Comparison of ENCODE assay signal across 7 cellular contexts in the genomic region with DNA sequence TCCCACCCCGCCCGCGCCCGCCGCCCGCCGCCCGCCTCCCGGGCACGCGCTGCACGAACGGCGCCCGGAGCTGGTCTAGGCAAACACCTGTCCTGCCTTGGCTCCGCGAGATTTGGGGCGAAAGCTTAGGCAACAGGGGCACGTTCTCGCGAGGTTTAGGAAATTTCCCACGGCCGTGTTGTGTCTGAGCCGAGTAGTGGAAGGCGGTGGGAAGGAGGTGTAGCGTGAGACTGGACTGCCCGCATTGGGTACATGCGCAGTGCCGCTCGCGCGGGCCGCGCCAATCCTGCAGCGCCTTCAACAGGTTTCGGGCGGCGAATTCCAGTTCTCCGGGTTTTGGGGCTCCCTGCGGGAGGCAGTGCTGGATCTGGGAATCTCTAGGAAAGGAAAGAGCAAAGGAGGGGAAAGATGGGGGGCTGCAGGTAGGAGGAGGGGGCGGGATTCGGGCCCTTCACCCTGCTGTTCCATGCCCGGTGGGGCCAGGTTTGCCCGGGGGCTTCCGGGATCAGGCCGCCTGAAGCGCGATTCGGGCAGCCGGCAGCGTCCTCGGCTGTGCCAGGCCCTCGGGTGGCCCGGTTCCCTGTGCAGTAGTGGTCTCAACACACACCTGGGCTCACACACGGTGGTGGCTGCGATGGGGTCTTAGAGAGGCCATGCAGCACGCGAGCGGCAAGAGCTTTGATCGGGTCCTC. TPM values are rescaled to one million over a fixed set of nuclear protein-coding genes. Genes with fewer than 3 reads are reported as not detected.
DNase-seq lines count a peak whose midpoint lies in the region; ATAC-seq and TF ChIP-seq lines count a peak whose summit lies in the region.

No MANE protein-coding gene starts in this region.

- H3K79me2 ChIP-seq in hepatocyte: peaks cover 34% of the 10 kb centered on the region

- H3K4me2 ChIP-seq in hepatocyte: peak overlapping the region; percentile 88

- DNase-seq in NCI-H2029 (lab: John Stamatoyannopoulos, UW) (peak; percentile 99), T-helper 9 cell (peak; percentile 95), astrocyte of the hippocampus (ENCODE audit: low read depth, low spot score) (peak; percentile 100), hepatocyte (ENCODE audit: low spot score) (peak; percentile 100), renal cortical epithelial cell (ENCODE audit: low read depth) (peak; percentile 99)

- H4K20me1 ChIP-seq in hepatocyte (ENCODE audit: insufficient read depth, poor library complexity, severe bottlenecking): peaks cover 24% of the 10 kb centered on the region

- no peaks in the 10 kb centered on the region for H3K9me2 ChIP-seq in hepatocyte (replicated peaks; ENCODE audit: insufficient read depth)

- TF ChIP-seq CTCF in hepatocyte (IDR thresholded peaks at IDR 0.05; ENCODE audit: poor library complexity): no peak

- no peaks in the 10 kb centered on the region for H3K36me3 ChIP-seq in hepatocyte (replicated peaks; ENCODE audit: insufficient read depth, low read depth)

- ATAC-seq in GM18508 (IDR thresholded peaks at IDR 0.05; ENCODE audit: insufficient read depth, unreplicated experiment): peak; percentile 47
- peak; percentile 62 for ATAC-seq in HG02981 (IDR thresholded peaks at IDR 0.05; ENCODE audit: unreplicated experiment)

- peaks cover 8% of the 10 kb centered on the region for H3K4me1 ChIP-seq in hepatocyte (ENCODE audit: insufficient read depth)

- H3K4me3 ChIP-seq in hepatocyte: peak overlapping the region; percentile 66

- H2AFZ ChIP-seq in hepatocyte: peak overlapping the region; percentile 56

- H3K27ac ChIP-seq in hepatocyte: peak overlapping the region; percentile 95

- no peaks in the 10 kb centered on the region for H3K9me3 ChIP-seq in hepatocyte (ENCODE audit: low read depth)

- no peaks in the 10 kb centered on the region for H3K27me3 ChIP-seq in hepatocyte

- under 1% methylated on average over 46 of the region's 60 CpGs for WGBS in hepatocyte (ENCODE audit: low lambda C conversion rate, missing lambda C conversion rate)

RNA-seq across cellular contexts. Expression of gene RBPJ, which starts 1.2 kb away (rescaled TPM):
- 54.8 and 74.5 TPM in 2 replicates for total RNA-seq in hepatocyte
- polyA plus RNA-seq in hepatocyte: 73.7 and 80.2 TPM in 2 replicates
- 90.7 and 93.4 TPM in 2 replicates for total RNA-seq in renal cortical epithelial cell

Comparison
In these comparisons a context has a peak if more than half of its experiments do, and no peak if none do; other contexts are left out.
1. Peak in every context shown above with its lines: DNase-seq, ATAC-seq, H3K4me3 ChIP-seq and H3K27ac ChIP-seq.